Comparison of ENCODE assay signal across 1 cellular context in genomic region chr4:6329478-6330383, GRCh38.
TF ChIP-seq lines count a peak whose summit lies in the region.

No MANE protein-coding gene starts in this region.

TF ChIP-seq in HepG2, 621 proteins besides CTCF, POLR2A, EP300 and RAD21 (continued from another document):
- TF ChIP-seq, protein P1, sequence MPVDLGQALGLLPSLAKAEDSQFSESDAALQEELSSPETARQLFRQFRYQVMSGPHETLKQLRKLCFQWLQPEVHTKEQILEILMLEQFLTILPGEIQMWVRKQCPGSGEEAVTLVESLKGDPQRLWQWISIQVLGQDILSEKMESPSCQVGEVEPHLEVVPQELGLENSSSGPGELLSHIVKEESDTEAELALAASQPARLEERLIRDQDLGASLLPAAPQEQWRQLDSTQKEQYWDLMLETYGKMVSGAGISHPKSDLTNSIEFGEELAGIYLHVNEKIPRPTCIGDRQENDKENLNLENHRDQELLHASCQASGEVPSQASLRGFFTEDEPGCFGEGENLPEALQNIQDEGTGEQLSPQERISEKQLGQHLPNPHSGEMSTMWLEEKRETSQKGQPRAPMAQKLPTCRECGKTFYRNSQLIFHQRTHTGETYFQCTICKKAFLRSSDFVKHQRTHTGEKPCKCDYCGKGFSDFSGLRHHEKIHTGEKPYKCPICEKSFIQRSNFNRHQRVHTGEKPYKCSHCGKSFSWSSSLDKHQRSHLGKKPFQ (CRISPR knock-in tag; IDR thresholded peaks at IDR 0.05; ENCODE audit: insufficient replicate concordance), result no peak
- TF ChIP-seq RFX3 (CRISPR knock-in tag; IDR thresholded peaks at IDR 0.05) (no peak), HCFC1 (IDR thresholded peaks at IDR 0.05; ENCODE audit: low read depth, low read length) (no peak), JUNB (CRISPR knock-in tag; IDR thresholded peaks at IDR 0.05; ENCODE audit: borderline replicate concordance) (no peak), ZFP91 (CRISPR knock-in tag; IDR thresholded peaks at IDR 0.05; ENCODE audit: borderline replicate concordance) (peak; percentile 37; the same call in 1 of the 2 replicates), ZMYM4 (CRISPR knock-in tag; IDR thresholded peaks at IDR 0.05) (0 out of 2 replicates have a peak, but pooled peaks have one; percentile 12), BRCA1 (CRISPR knock-in tag; IDR thresholded peaks at IDR 0.05) (no peak), ZKSCAN1 (IDR thresholded peaks at IDR 0.05; ENCODE audit: low read length) (no peak), ZBTB38 (CRISPR knock-in tag; IDR thresholded peaks at IDR 0.05) (0 out of 2 replicates have a peak, but pooled peaks have one; percentile 39), RCOR2 (CRISPR knock-in tag; IDR thresholded peaks at IDR 0.05) (no peak), FOXC1 (CRISPR knock-in tag; IDR thresholded peaks at IDR 0.05; ENCODE audit: borderline replicate concordance) (no peak), NFKB2 (CRISPR knock-in tag; IDR thresholded peaks at IDR 0.05; ENCODE audit: borderline replicate concordance) (no peak), ADNP (CRISPR knock-in tag; IDR thresholded peaks at IDR 0.05) (no peak), RFXANK (CRISPR knock-in tag; IDR thresholded peaks at IDR 0.05) (no peak), KAT2B (IDR thresholded peaks at IDR 0.05; ENCODE audit: borderline replicate concordance, low read depth, low read length) (no peak), FOXA1 (IDR thresholded peaks at IDR 0.05) (no peak), FOXA1 (CRISPR knock-in tag; IDR thresholded peaks at IDR 0.05) (no peak), ZBTB21 (CRISPR knock-in tag; IDR thresholded peaks at IDR 0.05) (no peak), ZFP36L2 (CRISPR knock-in tag; IDR thresholded peaks at IDR 0.05) (no peak), ZNF607 (CRISPR knock-in tag; IDR thresholded peaks at IDR 0.05; ENCODE audit: borderline replicate concordance) (no peak), ZNF773 (CRISPR knock-in tag; IDR thresholded peaks at IDR 0.05; ENCODE audit: borderline replicate concordance) (no peak), BORCS8-MEF2B (CRISPR knock-in tag; IDR thresholded peaks at IDR 0.05) (0 out of 2 replicates have a peak, but pooled peaks have one; percentile 18), LCORL (IDR thresholded peaks at IDR 0.05) (no peak), LCORL (CRISPR knock-in tag; IDR thresholded peaks at IDR 0.05) (peak; percentile 68; the same call in 1 of the 2 replicates), MEIS1 (CRISPR knock-in tag; IDR thresholded peaks at IDR 0.05; ENCODE audit: borderline replicate concordance) (no peak), GATAD2A (CRISPR knock-in tag; IDR thresholded peaks at IDR 0.05) (peak; percentile 65), KLF15 (CRISPR knock-in tag; IDR thresholded peaks at IDR 0.05; ENCODE audit: borderline replicate concordance) (no peak), SALL2 (CRISPR knock-in tag; IDR thresholded peaks at IDR 0.05) (no peak), BRF2 (CRISPR knock-in tag; IDR thresholded peaks at IDR 0.05) (no peak), TFDP2 (CRISPR knock-in tag; IDR thresholded peaks at IDR 0.05) (no peak), CAMTA2 (CRISPR knock-in tag; IDR thresholded peaks at IDR 0.05; ENCODE audit: borderline replicate concordance) (no peak), SMAD3 (CRISPR knock-in tag; IDR thresholded peaks at IDR 0.05) (no peak), ZNF382 (CRISPR knock-in tag; IDR thresholded peaks at IDR 0.05; ENCODE audit: borderline replicate concordance) (no peak)
- TF ChIP-seq, protein P2, sequence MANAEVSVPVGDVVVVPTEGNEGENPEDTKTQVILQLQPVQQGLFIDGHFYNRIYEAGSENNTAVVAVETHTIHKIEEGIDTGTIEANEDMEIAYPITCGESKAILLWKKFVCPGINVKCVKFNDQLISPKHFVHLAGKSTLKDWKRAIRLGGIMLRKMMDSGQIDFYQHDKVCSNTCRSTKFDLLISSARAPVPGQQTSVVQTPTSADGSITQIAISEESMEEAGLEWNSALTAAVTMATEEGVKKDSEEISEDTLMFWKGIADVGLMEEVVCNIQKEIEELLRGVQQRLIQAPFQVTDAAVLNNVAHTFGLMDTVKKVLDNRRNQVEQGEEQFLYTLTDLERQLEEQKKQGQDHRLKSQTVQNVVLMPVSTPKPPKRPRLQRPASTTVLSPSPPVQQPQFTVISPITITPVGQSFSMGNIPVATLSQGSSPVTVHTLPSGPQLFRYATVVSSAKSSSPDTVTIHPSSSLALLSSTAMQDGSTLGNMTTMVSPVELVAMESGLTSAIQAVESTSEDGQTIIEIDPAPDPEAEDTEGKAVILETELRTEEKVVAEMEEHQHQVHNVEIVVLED (CRISPR knock-in tag; IDR thresholded peaks at IDR 0.05; ENCODE audit: borderline replicate concordance), result no peak
- TF ChIP-seq, protein P3, sequence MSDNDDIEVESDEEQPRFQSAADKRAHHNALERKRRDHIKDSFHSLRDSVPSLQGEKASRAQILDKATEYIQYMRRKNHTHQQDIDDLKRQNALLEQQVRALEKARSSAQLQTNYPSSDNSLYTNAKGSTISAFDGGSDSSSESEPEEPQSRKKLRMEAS (IDR thresholded peaks at IDR 0.05), result peak; percentile 60
- TF ChIP-seq, protein P4, sequence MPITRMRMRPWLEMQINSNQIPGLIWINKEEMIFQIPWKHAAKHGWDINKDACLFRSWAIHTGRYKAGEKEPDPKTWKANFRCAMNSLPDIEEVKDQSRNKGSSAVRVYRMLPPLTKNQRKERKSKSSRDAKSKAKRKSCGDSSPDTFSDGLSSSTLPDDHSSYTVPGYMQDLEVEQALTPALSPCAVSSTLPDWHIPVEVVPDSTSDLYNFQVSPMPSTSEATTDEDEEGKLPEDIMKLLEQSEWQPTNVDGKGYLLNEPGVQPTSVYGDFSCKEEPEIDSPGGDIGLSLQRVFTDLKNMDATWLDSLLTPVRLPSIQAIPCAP (CRISPR knock-in tag; IDR thresholded peaks at IDR 0.05; ENCODE audit: low read depth), result no peak
- TF ChIP-seq, protein P5, sequence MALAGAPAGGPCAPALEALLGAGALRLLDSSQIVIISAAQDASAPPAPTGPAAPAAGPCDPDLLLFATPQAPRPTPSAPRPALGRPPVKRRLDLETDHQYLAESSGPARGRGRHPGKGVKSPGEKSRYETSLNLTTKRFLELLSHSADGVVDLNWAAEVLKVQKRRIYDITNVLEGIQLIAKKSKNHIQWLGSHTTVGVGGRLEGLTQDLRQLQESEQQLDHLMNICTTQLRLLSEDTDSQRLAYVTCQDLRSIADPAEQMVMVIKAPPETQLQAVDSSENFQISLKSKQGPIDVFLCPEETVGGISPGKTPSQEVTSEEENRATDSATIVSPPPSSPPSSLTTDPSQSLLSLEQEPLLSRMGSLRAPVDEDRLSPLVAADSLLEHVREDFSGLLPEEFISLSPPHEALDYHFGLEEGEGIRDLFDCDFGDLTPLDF (CRISPR knock-in tag; IDR thresholded peaks at IDR 0.05), result no peak
- TF ChIP-seq, protein P6, sequence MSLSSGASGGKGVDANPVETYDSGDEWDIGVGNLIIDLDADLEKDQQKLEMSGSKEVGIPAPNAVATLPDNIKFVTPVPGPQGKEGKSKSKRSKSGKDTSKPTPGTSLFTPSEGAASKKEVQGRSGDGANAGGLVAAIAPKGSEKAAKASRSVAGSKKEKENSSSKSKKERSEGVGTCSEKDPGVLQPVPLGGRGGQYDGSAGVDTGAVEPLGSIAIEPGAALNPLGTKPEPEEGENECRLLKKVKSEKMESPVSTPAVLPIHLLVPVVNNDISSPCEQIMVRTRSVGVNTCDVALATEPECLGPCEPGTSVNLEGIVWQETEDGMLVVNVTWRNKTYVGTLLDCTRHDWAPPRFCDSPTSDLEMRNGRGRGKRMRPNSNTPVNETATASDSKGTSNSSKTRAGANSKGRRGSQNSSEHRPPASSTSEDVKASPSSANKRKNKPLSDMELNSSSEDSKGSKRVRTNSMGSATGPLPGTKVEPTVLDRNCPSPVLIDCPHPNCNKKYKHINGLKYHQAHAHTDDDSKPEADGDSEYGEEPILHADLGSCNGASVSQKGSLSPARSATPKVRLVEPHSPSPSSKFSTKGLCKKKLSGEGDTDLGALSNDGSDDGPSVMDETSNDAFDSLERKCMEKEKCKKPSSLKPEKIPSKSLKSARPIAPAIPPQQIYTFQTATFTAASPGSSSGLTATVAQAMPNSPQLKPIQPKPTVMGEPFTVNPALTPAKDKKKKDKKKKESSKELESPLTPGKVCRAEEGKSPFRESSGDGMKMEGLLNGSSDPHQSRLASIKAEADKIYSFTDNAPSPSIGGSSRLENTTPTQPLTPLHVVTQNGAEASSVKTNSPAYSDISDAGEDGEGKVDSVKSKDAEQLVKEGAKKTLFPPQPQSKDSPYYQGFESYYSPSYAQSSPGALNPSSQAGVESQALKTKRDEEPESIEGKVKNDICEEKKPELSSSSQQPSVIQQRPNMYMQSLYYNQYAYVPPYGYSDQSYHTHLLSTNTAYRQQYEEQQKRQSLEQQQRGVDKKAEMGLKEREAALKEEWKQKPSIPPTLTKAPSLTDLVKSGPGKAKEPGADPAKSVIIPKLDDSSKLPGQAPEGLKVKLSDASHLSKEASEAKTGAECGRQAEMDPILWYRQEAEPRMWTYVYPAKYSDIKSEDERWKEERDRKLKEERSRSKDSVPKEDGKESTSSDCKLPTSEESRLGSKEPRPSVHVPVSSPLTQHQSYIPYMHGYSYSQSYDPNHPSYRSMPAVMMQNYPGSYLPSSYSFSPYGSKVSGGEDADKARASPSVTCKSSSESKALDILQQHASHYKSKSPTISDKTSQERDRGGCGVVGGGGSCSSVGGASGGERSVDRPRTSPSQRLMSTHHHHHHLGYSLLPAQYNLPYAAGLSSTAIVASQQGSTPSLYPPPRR (CRISPR knock-in tag; IDR thresholded peaks at IDR 0.05; ENCODE audit: borderline replicate concordance), result peak; percentile 40; the same call in 1 of the 2 replicates
